Comparison of ENCODE assay signal across 8 cellular contexts in genomic region chr21:42061866-42062542, GRCh38. TPM values are rescaled to one million over a fixed set of nuclear protein-coding genes. Genes with fewer than 3 reads are reported as not detected.
DNase-seq lines count a peak whose midpoint lies in the region; ATAC-seq, FAIRE-seq and TF ChIP-seq lines count a peak whose summit lies in the region.

No MANE protein-coding gene starts in this region.

- H3F3A ChIP-seq in GM23338 (replicated peaks; ENCODE audit: low read depth) = no peaks in the 10 kb centered on the region

- peaks cover 12% of the 10 kb centered on the region; the same call in 1 of the 2 replicates for H3K4me1 ChIP-seq in GM23338 (ENCODE audit: insufficient read depth)

- TF ChIP-seq CTCF in GM23338 (conservative IDR thresholded peaks at IDR 0.05; ENCODE audit: low read depth in 2 of 2) (no peak), omental fat pad (IDR thresholded peaks at IDR 0.05) (no peak)

- no peak overlapping the region for H3K4me3 Mint-ChIP-seq in GM23338

- H3K27me3 ChIP-seq in GM23338 (ENCODE audit: insufficient read depth) = no peaks in the 10 kb centered on the region

- DNase-seq in GM12891 (ENCODE audit: insufficient read length, low spot score) = peak; percentile 42
- DNase-seq in GM23338 (ENCODE audit: low spot score) = peak; percentile 41
- peak; percentile 68 for DNase-seq in NCI-H510A (lab: John Stamatoyannopoulos, UW)
- DNase-seq in activated gamma-delta T cell treated with Interleukin-2 at 50 U/mL for 16 hours = peak; percentile 74
- peak in 2 of 3 experiments; percentile 25 to 43 for DNase-seq in stimulated activated CD4-positive, alpha-beta T cell treated with anti-CD3 and anti-CD28 coated beads, TNF-alpha, amount 100 ng/mL, for 4 hours (ENCODE audit: low read depth in 3 of 3)
- no peak for DNase-seq in omental fat pad (ENCODE audit: low spot score)
- DNase-seq in kidney tubule cell (ENCODE audit: low spot score) = no peak
- DNase-seq in NCI-H2081 treated with DMSO at 0.1 percent for 48 hours (lab: John Stamatoyannopoulos, UW) = no peak

- no peaks in the 10 kb centered on the region for H3K9me2 ChIP-seq in GM23338 (ENCODE audit: insufficient read depth)

- no peak for TF ChIP-seq POLR2A in GM12891 (IDR thresholded peaks at IDR 0.05; ENCODE audit: low read depth, low read length)

- H3K4me2 ChIP-seq in GM23338 = no peak overlapping the region

- FAIRE-seq in GM12891 (lab: Jason Lieb, UNC) = no peak

- no peaks in the 10 kb centered on the region for H3K79me2 ChIP-seq in GM23338 (replicated peaks; ENCODE audit: insufficient read depth)

- H3K4me1 Mint-ChIP-seq in GM23338 = peaks cover 41% of the 10 kb centered on the region

- H3K4me3 ChIP-seq in GM23338 = no peak overlapping the region

- no peak overlapping the region for H3K27ac Mint-ChIP-seq in GM23338

- no peaks in the 10 kb centered on the region; the same call in 2 of the 3 replicates for H3K9me3 Mint-ChIP-seq in GM23338

- ATAC-seq in GM23338 (peak; percentile 47), omental fat pad (ENCODE audit: low FRiP score) (no peak)

- no peaks in the 10 kb centered on the region for H4K20me1 ChIP-seq in GM23338 (replicated peaks; ENCODE audit: insufficient read depth)

- H3K27me3 Mint-ChIP-seq in GM23338 (ENCODE audit: insufficient read depth, low read depth, poor library complexity) = peaks cover 19% of the 10 kb centered on the region

- no peaks in the 10 kb centered on the region for H3K36me3 Mint-ChIP-seq in GM23338 (ENCODE audit: low read depth)

- H3K36me3 ChIP-seq in GM23338 (ENCODE audit: insufficient read depth) = no peaks in the 10 kb centered on the region

- H3K27ac ChIP-seq in GM23338 (ENCODE audit: low read depth) = no peak overlapping the region

- no peak overlapping the region for H2AFZ ChIP-seq in GM23338

TF ChIP-seq in GM12891, 5 proteins besides CTCF, POLR2A, EP300 and RAD21:
- no peak for TF ChIP-seq POLR2AphosphoS5 (IDR thresholded peaks at IDR 0.05; ENCODE audit: low read depth, low read length)
- no peak for TF ChIP-seq POU2F2 (IDR thresholded peaks at IDR 0.05; ENCODE audit: low read depth, low read length)
- no peak for TF ChIP-seq TAF1 (IDR thresholded peaks at IDR 0.05; ENCODE audit: low read depth, low read length)
- TF ChIP-seq SPI1 (IDR thresholded peaks at IDR 0.05; ENCODE audit: low read depth, low read length) = no peak
- no peak for TF ChIP-seq PAX5 (IDR thresholded peaks at IDR 0.05; ENCODE audit: insufficient read depth, low read length, severe bottlenecking)

TF ChIP-seq in GM23338, 12 proteins besides CTCF, POLR2A, EP300 and RAD21:
- TF ChIP-seq NANOG (IDR thresholded peaks at IDR 0.05; ENCODE audit: borderline replicate concordance) (no peak), REST (IDR thresholded peaks at IDR 0.05; ENCODE audit: unreplicated experiment) (no peak), ZNF331 (CRISPR knock-in tag; IDR thresholded peaks at IDR 0.05; ENCODE audit: low read depth) (no peak)

RNA-seq across cellular contexts. Expression of gene UMODL1, which starts 9.1 kb away (rescaled TPM):
- polyA plus RNA-seq in GM12891 (2012; ENCODE audit: low read depth, missing spikeins) = 0.19 TPM
- total RNA-seq in GM23338 (2014; rRNA removed; shearing (Covaris generic)) = not detected in 2 replicates
- polyA plus RNA-seq in GM23338 (2016; fragmentation: Nextera tagmentation; extraction: Ambion mirVana) = 0.05 TPM in 1 of 2 replicates, not detected in the other
- not detected for total RNA-seq in omental fat pad

RNA-seq across cellular contexts. Expression of gene ZBTB21, which starts 51.8 kb away (rescaled TPM):
- 6.1 TPM for polyA plus RNA-seq in GM12891 (2012; ENCODE audit: low read depth, missing spikeins)
- total RNA-seq in GM23338 (2014; rRNA removed; shearing (Covaris generic)) = 11.0 and 13.6 TPM in 2 replicates
- 8.7 and 10.0 TPM in 2 replicates for polyA plus RNA-seq in GM23338 (2016; fragmentation: Nextera tagmentation; extraction: Ambion mirVana)
- 10 to 100 TPM; 11.6 to 27.8 (median 18.9) TPM for total RNA-seq in omental fat pad

Comparison
In these comparisons a context has a peak if more than half of its experiments do, and no peak if none do; other contexts are left out.
1. DNase-seq: peak in GM12891 (single experiment), GM23338 (single experiment), NCI-H510A (single experiment), activated gamma-delta T cell treated with Interleukin-2 at 50 U/mL for 16 hours (single experiment) and stimulated activated CD4-positive, alpha-beta T cell treated with anti-CD3 and anti-CD28 coated beads, TNF-alpha, amount 100 ng/mL, for 4 hours (2 of 3); none in omental fat pad (single experiment), kidney tubule cell (single experiment) and NCI-H2081 treated with DMSO at 0.1 percent for 48 hours (single experiment).